ENCODE assay signal across 8 cellular contexts in genomic region chr13:20703785-20704458, GRCh38.
DNase-seq lines count a peak whose midpoint lies in the region; ATAC-seq and TF ChIP-seq lines count a peak whose summit lies in the region.

No MANE protein-coding gene starts in this region.

- TF ChIP-seq CTCF in 22Rv1 (IDR thresholded peaks at IDR 0.05) (peak; percentile 74), GM13976 (IDR thresholded peaks at IDR 0.05; ENCODE audit: borderline replicate concordance, control extremely low read depth, extremely low read depth, insufficient read depth, missing control alignments) (peak; percentile 73), WI38 (IDR thresholded peaks at IDR 0.05; ENCODE audit: low read depth, low read length) (peak; percentile 49), cardiac fibroblast (IDR thresholded peaks at IDR 0.05; ENCODE audit: low read depth, low read length) (no peak)

- in situ Hi-C loops in GM13976 (cut with MboI; ENCODE audit: low sequenced_read_pairs, unreplicated experiment) = loop anchor here (10.0 to 25.0 kb wide), 2 partner anchors 221 to 517 kb away; partner anchors contain the start of gene GJB2

- H3K27ac ChIP-seq in 22Rv1 = peak overlapping the region; percentile 48; the same call in 1 of the 2 replicates

- peak; percentile 89 for ATAC-seq in HG02763 (IDR thresholded peaks at IDR 0.05; ENCODE audit: unreplicated experiment)

- DNase-seq in GM13976 (ENCODE audit: low spot score) (peak; percentile 92), NCI-H146 treated with DMSO at 0.1 percent for 48 hours (lab: John Stamatoyannopoulos, UW; ENCODE audit: unreplicated experiment) (peak; percentile 64), cardiac fibroblast (ENCODE audit: low read depth in 2 of 2) (peak; percentile 65 to 82), kidney glomerular epithelial cell (lab: John Stamatoyannopoulos, UW) (peak; percentile 45)
- peak; percentile 73 for DNase-seq in stimulated activated CD4-positive, alpha-beta T cell treated with anti-CD3 and anti-CD28 coated beads, Interleukin-1b, Interleukin-23, amount 100 ng/mL, for 48 hours

- peak overlapping the region; percentile 44 for H3K4me3 ChIP-seq in WI38 (ENCODE audit: low read depth, low read length)
- H3K4me3 ChIP-seq in cardiac fibroblast (replicated peaks in 1 of 2; ENCODE audit: low read depth in 2 of 2, low read length in 2 of 2) = peak overlapping the region; percentile 21 to 59

Comparison
In these comparisons a context has a peak if more than half of its experiments do, and no peak if none do; other contexts are left out.
1. Peak in every context shown above with its lines: DNase-seq, ATAC-seq, H3K4me3 ChIP-seq and H3K27ac ChIP-seq.